In the genomic region with DNA sequence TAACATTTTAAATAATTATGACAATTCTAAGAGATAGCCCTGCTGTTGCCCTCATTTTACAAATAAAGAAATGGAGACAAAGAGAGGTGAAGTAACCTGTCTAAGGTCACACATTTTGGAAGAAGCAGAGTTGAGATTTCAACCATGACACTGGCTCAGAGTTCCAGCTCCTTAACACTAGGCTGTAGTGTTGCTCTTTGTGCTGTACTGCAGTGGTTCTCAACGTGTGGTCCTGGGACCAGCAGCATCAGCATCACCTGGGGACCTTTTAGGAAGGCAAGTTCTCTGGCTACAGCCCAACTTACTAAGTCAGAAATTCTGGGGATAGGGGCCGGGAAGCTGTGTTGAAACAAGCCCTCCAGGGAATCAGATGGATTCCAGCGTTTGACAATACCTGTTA, we compare ENCODE assay signal across 22 cellular contexts.
A peak's percentile ranks its signal among the peaks of the same experiment; 100 is the strongest.
DNase-seq lines count a peak whose midpoint lies in the region; ATAC-seq and TF ChIP-seq lines count a peak whose summit lies in the region.
"Had no signal": no experiment of that assay in that cellular context is flagged by ENCODE, and none has a peak within 500 bp of the region (broad histone marks: within the 10 kb centered on the region; RNA-seq: fewer than 3 reads in every experiment).

No MANE protein-coding gene starts in this region.

- no peak overlapping the region for H2AFZ ChIP-seq in hepatocyte

- TF ChIP-seq CTCF in 22Rv1 (IDR thresholded peaks at IDR 0.05), result peak; percentile 40
- 0 out of 2 replicates have a peak, but pooled peaks have one; percentile 13 for TF ChIP-seq CTCF in LNCAP (IDR thresholded peaks at IDR 0.05)
- TF ChIP-seq CTCF in RWPE1 (conservative IDR thresholded peaks at IDR 0.05; ENCODE audit: low read depth), result 0 out of 2 replicates have a peak, but pooled peaks have one; percentile 10
- TF ChIP-seq CTCF in hepatocyte (IDR thresholded peaks at IDR 0.05; ENCODE audit: poor library complexity), result peak; percentile 40

- CTCF ChIA-PET in RWPE1 (lab: Yijun Ruan, JAX), result interaction anchor here (0.6 kb wide), 3 partner anchors 25 to 1190 kb away, joined by 3 to 7 read pairs (median 3); no protein-coding TSS in a partner anchor
- CTCF ChIA-PET in activated naive CD4-positive, alpha-beta T cell treated with anti-CD3 and anti-CD28 coated beads for 36 hours (lab: Charles Lee), result interaction anchor here (0.6 kb wide), 1 partner anchor 959 kb away, joined by 9 read pairs; no protein-coding TSS in a partner anchor

- WGBS in hepatocyte (ENCODE audit: low lambda C conversion rate, missing lambda C conversion rate), result 41% methylated on average over 3 of the region's 3 CpGs

- peaks cover 4% of the 10 kb centered on the region for H3K4me1 ChIP-seq in hepatocyte (ENCODE audit: insufficient read depth)
- H3K4me1 ChIP-seq: gastroesophageal sphincter, left ventricle myocardium inferior, uterus had no signal

- H3K79me2 ChIP-seq in hepatocyte, result no peaks in the 10 kb centered on the region

- peaks cover 16% of the 10 kb centered on the region for H3K27me3 Mint-ChIP-seq in activated naive CD4-positive, alpha-beta T cell treated with anti-CD3 and anti-CD28 coated beads for 36 hours (ENCODE audit: low read depth)

- H3K9me3 Mint-ChIP-seq in activated naive CD4-positive, alpha-beta T cell treated with anti-CD3 and anti-CD28 coated beads for 36 hours, result no peaks in the 10 kb centered on the region
- H3K9me3 Mint-ChIP-seq: activated B cell treated with CpG ODN at 0.5 μM for 24 hours; activated naive CD4-positive, alpha-beta T cell treated with anti-CD3 and anti-CD28 coated beads, Interleukin-2, amount 50 U/mL, for 72 hours; HFFc6; T-helper 2 cell treated with Interferon-gamma antibody and Interleukin-4, amounts not matched to agents 5 μg/mL and 100 μg/mL, for 36 hours had no signal

- DNase-seq in RWPE1 (ENCODE audit: low spot score) (no peak), hepatocyte (ENCODE audit: low spot score) (peak; percentile 11), pons (ENCODE audit: low spot score) (no peak)
- no peak for DNase-seq in activated naive CD4-positive, alpha-beta T cell treated with anti-CD3 and anti-CD28 coated beads for 36 hours
- DNase-seq: activated B cell treated with CpG ODN at 0.5 μM for 24 hours; activated T-cell treated with anti-CD3 and anti-CD28 coated beads, Interleukin-2, amount 50 U/mL, for 4 hours; CD4-positive, CD25-positive, alpha-beta regulatory T cell; DMS79; HFFc6; left ventricle myocardium inferior; NCI-H1048; NCI-H2081; NCI-H510A; OCI-M1; uterus had no signal

- intact Hi-C loops in activated naive CD4-positive, alpha-beta T cell treated with anti-CD3 and anti-CD28 coated beads for 36 hours (cut with micrococcal nuclease), result no loop called here

- ATAC-seq in GM21390 (IDR thresholded peaks at IDR 0.05; ENCODE audit: unreplicated experiment), result no peak
- no peak for ATAC-seq in HG03039 (IDR thresholded peaks at IDR 0.05; ENCODE audit: unreplicated experiment)
- ATAC-seq: activated naive CD4-positive, alpha-beta T cell treated with anti-CD3 and anti-CD28 coated beads, Interleukin-2, amount 50 U/mL, for 72 hours; activated T-cell treated with anti-CD3 and anti-CD28 coated beads, Interleukin-2, amount 50 U/mL, for 4 hours; gastroesophageal sphincter had no signal

- POLR2A ChIA-PET in RWPE1 (lab: Yijun Ruan, JAX; ENCODE audit: low non-redundant PET), result no interaction called here

- H4K20me1 ChIP-seq in hepatocyte (ENCODE audit: insufficient read depth, poor library complexity, severe bottlenecking), result no peaks in the 10 kb centered on the region

- H3K9me2 ChIP-seq in hepatocyte (replicated peaks; ENCODE audit: insufficient read depth), result no peaks in the 10 kb centered on the region

- no peaks in the 10 kb centered on the region for H3K36me3 ChIP-seq in hepatocyte (replicated peaks; ENCODE audit: insufficient read depth, low read depth)
- H3K36me3 ChIP-seq: gastroesophageal sphincter, left ventricle myocardium inferior, uterus had no signal

- H3K4me2 ChIP-seq in hepatocyte, result no peak overlapping the region

- H3K27me3 ChIP-seq in hepatocyte, result no peaks in the 10 kb centered on the region
- H3K27me3 ChIP-seq: gastroesophageal sphincter, uterus had no signal

- no peak overlapping the region for H3K4me3 Mint-ChIP-seq in activated naive CD4-positive, alpha-beta T cell treated with anti-CD3 and anti-CD28 coated beads for 36 hours
- H3K4me3 Mint-ChIP-seq: activated B cell treated with CpG ODN at 0.5 μM for 24 hours; activated T-cell treated with anti-CD3 and anti-CD28 coated beads, Interleukin-2, amount 50 U/mL, for 4 hours; CD4-positive, CD25-positive, alpha-beta regulatory T cell; HFFc6; T-helper 2 cell treated with Interferon-gamma antibody and Interleukin-4, amounts not matched to agents 5 μg/mL and 100 μg/mL, for 36 hours had no signal

- no peaks in the 10 kb centered on the region for H3K36me3 Mint-ChIP-seq in activated naive CD4-positive, alpha-beta T cell treated with anti-CD3 and anti-CD28 coated beads for 36 hours (ENCODE audit: low read depth)
- H3K36me3 Mint-ChIP-seq: activated naive CD4-positive, alpha-beta T cell treated with anti-CD3 and anti-CD28 coated beads, Interleukin-2, amount 50 U/mL, for 72 hours; CD4-positive, CD25-positive, alpha-beta regulatory T cell had no signal

- H3K27ac Mint-ChIP-seq in activated naive CD4-positive, alpha-beta T cell treated with anti-CD3 and anti-CD28 coated beads for 36 hours, result no peak overlapping the region
- H3K27ac Mint-ChIP-seq: activated B cell treated with CpG ODN at 0.5 μM for 24 hours; activated naive CD4-positive, alpha-beta T cell treated with anti-CD3 and anti-CD28 coated beads, Interleukin-2, amount 50 U/mL, for 72 hours; CD4-positive, CD25-positive, alpha-beta regulatory T cell; HFFc6; T-helper 2 cell treated with Interferon-gamma antibody and Interleukin-4, amounts not matched to agents 5 μg/mL and 100 μg/mL, for 36 hours had no signal

- no peaks in the 10 kb centered on the region for H3K9me3 ChIP-seq in hepatocyte (ENCODE audit: low read depth)
- H3K9me3 ChIP-seq: gastroesophageal sphincter, uterus had no signal

- no peak overlapping the region for H3K4me3 ChIP-seq in hepatocyte
- H3K4me3 ChIP-seq: gastroesophageal sphincter, left ventricle myocardium inferior, uterus had no signal

- no peak overlapping the region for H3K27ac ChIP-seq in 22Rv1
- H3K27ac ChIP-seq in RWPE1, result no peak overlapping the region
- no peak overlapping the region for H3K27ac ChIP-seq in hepatocyte
- H3K27ac ChIP-seq: gastroesophageal sphincter, left ventricle myocardium inferior, uterus had no signal

- H3K4me1 Mint-ChIP-seq in activated naive CD4-positive, alpha-beta T cell treated with anti-CD3 and anti-CD28 coated beads for 36 hours (ENCODE audit: low read depth), result no peaks in the 10 kb centered on the region
- H3K4me1 Mint-ChIP-seq: activated B cell treated with CpG ODN at 0.5 μM for 24 hours; CD4-positive, CD25-positive, alpha-beta regulatory T cell had no signal
